ENCODE assay signal across 15 cellular contexts in genomic region chr9:120917989-120918630, GRCh38. TPM values are rescaled to one million over a fixed set of nuclear protein-coding genes. Genes with fewer than 3 reads are reported as not detected.
DNase-seq lines count a peak whose midpoint lies in the region; ATAC-seq and TF ChIP-seq lines count a peak whose summit lies in the region.
"Had no signal": no experiment of that assay in that cellular context is flagged by ENCODE, and none has a peak within 500 bp of the region (broad histone marks: within the 10 kb centered on the region; RNA-seq: fewer than 3 reads in every experiment).

No MANE protein-coding gene starts in this region.

- WGBS in tibial nerve, 2 donors, result 90 to 96% methylated on average over 4 of the region's 4 CpGs

- DNase-seq in activated naive CD4-positive, alpha-beta T cell treated with anti-CD3 and anti-CD28 coated beads, Interleukin-2, amount 10 ng/mL, durations not matched to agents 7 days and 5 days, result no peak
- no peak for DNase-seq in activated naive CD4-positive, alpha-beta T cell (lab: John Stamatoyannopoulos, UW)
- DNase-seq in tibial nerve (ENCODE audit: low spot score in 2 of 2), result no peak
- DNase-seq in AG08396 (ENCODE audit: low spot score), result no peak
- DNase-seq in NCI-H2196 treated with DMSO at 0.1 percent for 48 hours (lab: John Stamatoyannopoulos, UW; ENCODE audit: unreplicated experiment), result no peak
- no peak for DNase-seq in stimulated activated naive CD4-positive, alpha-beta T cell (lab: John Stamatoyannopoulos, UW)
- DNase-seq: DND-41, mesendoderm, NCI-H1417 treated with DMSO at 0.1 percent for 48 hours, NCI-H526, SHP77 treated with DMSO at 0.1 percent for 48 hours had no signal

- peaks cover 5 to 82% (median 63%) of the 10 kb centered on the region in 4 donors for H3K4me1 ChIP-seq in tibial nerve

- ATAC-seq in activated T-helper 17 cell treated with anti-CD3 and anti-CD28 coated beads, Interleukin-2, amount 50 U/mL, for 72 hours (replicated peaks), result no peak
- ATAC-seq: HCT116, WTC11 had no signal

- peaks cover 88% of the 10 kb centered on the region for H3K36me3 Mint-ChIP-seq in activated naive CD4-positive, alpha-beta T cell treated with anti-CD3 and anti-CD28 coated beads, Interleukin-2, amount 10 ng/mL, durations not matched to agents 7 days and 5 days
- peaks cover 100% of the 10 kb centered on the region for H3K36me3 Mint-ChIP-seq in activated T-helper 17 cell treated with anti-CD3 and anti-CD28 coated beads, Interleukin-2, amount 50 U/mL, for 72 hours (ENCODE audit: low read depth)

- H3K4me3 Mint-ChIP-seq in activated naive CD4-positive, alpha-beta T cell treated with anti-CD3 and anti-CD28 coated beads, Interleukin-2, amount 10 ng/mL, durations not matched to agents 7 days and 5 days, result no peak overlapping the region
- peak overlapping the region; percentile 91 for H3K4me3 Mint-ChIP-seq in activated T-helper 17 cell treated with anti-CD3 and anti-CD28 coated beads, Interleukin-2, amount 50 U/mL, for 72 hours
- H3K4me3 Mint-ChIP-seq: WTC11 had no signal

- H3K9me3 Mint-ChIP-seq in activated naive CD4-positive, alpha-beta T cell treated with anti-CD3 and anti-CD28 coated beads, Interleukin-2, amount 10 ng/mL, durations not matched to agents 7 days and 5 days, result peaks cover 7% of the 10 kb centered on the region
- no peaks in the 10 kb centered on the region for H3K9me3 Mint-ChIP-seq in activated T-helper 17 cell treated with anti-CD3 and anti-CD28 coated beads, Interleukin-2, amount 50 U/mL, for 72 hours

- H3K27me3 ChIP-seq in layer of hippocampus (ENCODE audit: control insufficient read depth, insufficient read depth, low read length) (no peaks in the 10 kb centered on the region), tibial nerve (no peaks in the 10 kb centered on the region)

- no peak for TF ChIP-seq POLR2A in tibial nerve (IDR thresholded peaks at IDR 0.05)

- peaks cover 0 to 9% (median 0%) of the 10 kb centered on the region in 3 donors for H3K36me3 ChIP-seq in tibial nerve

- TF ChIP-seq CTCF in tibial nerve (IDR thresholded peaks at IDR 0.05), result no peak

- H3K27ac ChIP-seq in layer of hippocampus (ENCODE audit: low read depth, low read length) (peak overlapping the region; percentile 7), tibial nerve (peak overlapping the region; percentile 60 to 95 (median 86))

- H3K4me1 Mint-ChIP-seq in activated naive CD4-positive, alpha-beta T cell treated with anti-CD3 and anti-CD28 coated beads, Interleukin-2, amount 10 ng/mL, durations not matched to agents 7 days and 5 days, result peaks cover 85% of the 10 kb centered on the region
- H3K4me1 Mint-ChIP-seq in activated T-helper 17 cell treated with anti-CD3 and anti-CD28 coated beads, Interleukin-2, amount 50 U/mL, for 72 hours, result peaks cover 52% of the 10 kb centered on the region

- peak overlapping the region; percentile 80 for H3K27ac Mint-ChIP-seq in activated naive CD4-positive, alpha-beta T cell treated with anti-CD3 and anti-CD28 coated beads, Interleukin-2, amount 10 ng/mL, durations not matched to agents 7 days and 5 days
- H3K27ac Mint-ChIP-seq in activated T-helper 17 cell treated with anti-CD3 and anti-CD28 coated beads, Interleukin-2, amount 50 U/mL, for 72 hours, result peak overlapping the region; percentile 94
- H3K27ac Mint-ChIP-seq: WTC11 had no signal

- no peaks in the 10 kb centered on the region for H3K27me3 Mint-ChIP-seq in activated naive CD4-positive, alpha-beta T cell treated with anti-CD3 and anti-CD28 coated beads, Interleukin-2, amount 10 ng/mL, durations not matched to agents 7 days and 5 days
- H3K27me3 Mint-ChIP-seq in activated T-helper 17 cell treated with anti-CD3 and anti-CD28 coated beads, Interleukin-2, amount 50 U/mL, for 72 hours, result no peaks in the 10 kb centered on the region

- CTCF ChIA-PET in activated naive CD4-positive, alpha-beta T cell treated with anti-CD3 and anti-CD28 coated beads, Interleukin-2, amount 10 ng/mL, durations not matched to agents 7 days and 5 days (lab: Charles Lee), result interaction anchor here (1.6 kb wide), 2 partner anchors 13 to 26 kb away, joined by 4 to 5 read pairs; no protein-coding TSS in a partner anchor

- no peak for TF ChIP-seq EP300 in tibial nerve (IDR thresholded peaks at IDR 0.05)

- H3K4me3 ChIP-seq in tibial nerve, result no peak overlapping the region

- no peaks in the 10 kb centered on the region for H3K9me3 ChIP-seq in tibial nerve

RNA-seq across cellular contexts. Expression of gene TRAF1, which starts 8.5 kb away (rescaled TPM):
- 100 to 1,000 TPM in 1 of 2 donors, 10 to 100 TPM in 1; 71.4 to 164 TPM for total RNA-seq in activated T-helper 17 cell treated with anti-CD3 and anti-CD28 coated beads, Interleukin-2, amount 50 U/mL, for 72 hours
- total RNA-seq in tibial nerve, result 10 to 100 TPM; 12.3 to 21.0 (median 19.8) TPM

RNA-seq across cellular contexts. Expression of gene PHF19, which starts 41.1 kb away (rescaled TPM):
- total RNA-seq in activated T-helper 17 cell treated with anti-CD3 and anti-CD28 coated beads, Interleukin-2, amount 50 U/mL, for 72 hours, result 100 to 1,000 TPM; 236 to 258 TPM
- 10 to 100 TPM; 31.2 to 61.6 (median 44.3) TPM for total RNA-seq in tibial nerve
